Comparison of ENCODE assay signal across 18 cellular contexts in the genomic region with DNA sequence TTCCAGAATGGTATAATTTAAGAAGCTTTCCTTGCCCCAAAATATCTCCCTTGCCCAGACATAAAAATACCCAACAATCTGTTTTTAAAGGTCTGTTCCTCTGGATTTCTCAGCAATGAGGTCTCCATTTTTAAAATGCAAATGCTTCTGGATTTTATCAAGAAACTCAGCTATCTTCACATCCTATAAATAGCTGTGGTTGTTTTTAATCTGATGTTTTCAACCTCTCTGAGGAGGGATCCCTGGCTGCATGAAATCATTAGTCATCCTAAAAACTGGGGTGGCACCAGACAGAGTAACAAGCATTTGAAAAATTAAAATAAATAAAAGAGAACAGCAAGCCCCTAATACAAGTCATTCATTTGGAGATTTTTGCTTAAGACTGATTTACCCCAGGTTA.
DNase-seq lines count a peak whose midpoint lies in the region; TF ChIP-seq lines count a peak whose summit lies in the region.
"Had no signal": no experiment of that assay in that cellular context is flagged by ENCODE, and none has a peak within 500 bp of the region (broad histone marks: within the 10 kb centered on the region; RNA-seq: fewer than 3 reads in every experiment).

No MANE protein-coding gene starts in this region.

- peak overlapping the region; percentile 50 for H3K4me3 ChIP-seq in GM23248
- no peak overlapping the region for H3K4me3 ChIP-seq in vagina
- H3K4me3 ChIP-seq: BLaER1 treated with 17β-estradiol and CSF1 and Interleukin-3, amounts not matched to agents 10 nM and 100 nM; body of pancreas; pancreas; transverse colon had no signal

- H4K20me1 ChIP-seq in GM23248 (ENCODE audit: insufficient read depth) = no peaks in the 10 kb centered on the region
- H4K20me1 ChIP-seq: BLaER1 treated with 17β-estradiol and CSF1 and Interleukin-3, amounts not matched to agents 10 nM and 100 nM had no signal

- H3K27me3 ChIP-seq in GM23248 (replicated peaks; ENCODE audit: insufficient read depth) (no peaks in the 10 kb centered on the region), vagina (no peaks in the 10 kb centered on the region)
- H3K27me3 ChIP-seq: BLaER1 treated with 17β-estradiol and CSF1 and Interleukin-3, amounts not matched to agents 10 nM and 100 nM; body of pancreas; pancreas; transverse colon had no signal

- no peaks in the 10 kb centered on the region for H3K9me2 ChIP-seq in GM23248 (ENCODE audit: insufficient read depth)

- H3K36me3 ChIP-seq in GM23248 (ENCODE audit: low read depth) (no peaks in the 10 kb centered on the region), vagina (no peaks in the 10 kb centered on the region)
- H3K36me3 ChIP-seq: BLaER1 treated with 17β-estradiol and CSF1 and Interleukin-3, amounts not matched to agents 10 nM and 100 nM; pancreas; transverse colon had no signal

- TF ChIP-seq CTCF in vagina (IDR thresholded peaks at IDR 0.05) = no peak

- intact Hi-C loops in vagina (cut with DNase I) = no loop called here

- H3K4me1 ChIP-seq in GM23248 (ENCODE audit: insufficient read depth) (peaks cover 19% of the 10 kb centered on the region), vagina (peaks cover 27% of the 10 kb centered on the region)
- H3K4me1 ChIP-seq: transverse colon had no signal

- in situ Hi-C loops in GM23248 (cut with MboI) = no loop called here

- peak overlapping the region; percentile 62 for H2AFZ ChIP-seq in GM23248

- H3K4me2 ChIP-seq in GM23248 (ENCODE audit: unreplicated experiment) = peak overlapping the region; percentile 74
- H3K4me2 ChIP-seq: BLaER1 treated with 17β-estradiol and CSF1 and Interleukin-3, amounts not matched to agents 10 nM and 100 nM had no signal

- peak overlapping the region; percentile 41 for H3K27ac ChIP-seq in GM23248
- peak overlapping the region; percentile 63 for H3K27ac ChIP-seq in vagina
- H3K27ac ChIP-seq: BLaER1 treated with 17β-estradiol and CSF1 and Interleukin-3, amounts not matched to agents 10 nM and 100 nM; pancreas; transverse colon had no signal

- peaks cover 19% of the 10 kb centered on the region for H3F3A ChIP-seq in GM23248 (ENCODE audit: insufficient read depth)

- DNase-seq in GM23248 = peak; percentile 54
- DNase-seq in amniotic epithelial cell (ENCODE audit: low read depth) = peak; percentile 42
- peak; percentile 21 for DNase-seq in inferior parietal cortex (ENCODE audit: extremely low spot score)
- no peak for DNase-seq in vagina (ENCODE audit: extremely low spot score in 2 of 2)
- no peak for DNase-seq in activated CD8-positive, alpha-beta memory T cell treated with anti-CD3 and anti-CD28 coated beads, Interleukin-2, amount 50 U/mL, for 48 hours
- no peak for DNase-seq in stimulated activated CD4-positive, alpha-beta T cell treated with anti-CD3 and anti-CD28 coated beads, Interleukin-4, amount 100 ng/mL, for 1 hour
- DNase-seq in activated gamma-delta T cell (lab: John Stamatoyannopoulos, UW) = no peak
- DNase-seq: Calu3; hypothalamus; mammary epithelial cell; naive thymus-derived CD8-positive, alpha-beta T cell; NCI-H1436; NCI-H526 treated with DMSO at 0.1 percent for 48 hours; stimulated activated naive CD4-positive, alpha-beta T cell treated with Interleukin-2 at 50 U/mL for 16 hours; transverse colon had no signal

- peak overlapping the region; percentile 4 for H3K9ac ChIP-seq in GM23248
- H3K9ac ChIP-seq: BLaER1 treated with 17β-estradiol and CSF1 and Interleukin-3, amounts not matched to agents 10 nM and 100 nM had no signal

- no peaks in the 10 kb centered on the region for H3K79me2 ChIP-seq in GM23248 (ENCODE audit: insufficient read depth)

- H3K9me3 ChIP-seq in GM23248 (ENCODE audit: low read depth) = no peaks in the 10 kb centered on the region
- no peaks in the 10 kb centered on the region for H3K9me3 ChIP-seq in vagina
- H3K9me3 ChIP-seq: BLaER1 treated with 17β-estradiol and CSF1 and Interleukin-3, amounts not matched to agents 10 nM and 100 nM; body of pancreas; pancreas; transverse colon had no signal

- no peak for TF ChIP-seq POLR2A in vagina (IDR thresholded peaks at IDR 0.05)

Comparison
In these comparisons a context has a peak if more than half of its experiments do, and no peak if none do; other contexts are left out.
1. DNase-seq: peak in GM23248 (single experiment), amniotic epithelial cell (single experiment) and inferior parietal cortex (single experiment); none in vagina (0 of 2), activated CD8-positive, alpha-beta memory T cell treated with anti-CD3 and anti-CD28 coated beads, Interleukin-2, amount 50 U/mL, for 48 hours (single experiment), stimulated activated CD4-positive, alpha-beta T cell treated with anti-CD3 and anti-CD28 coated beads, Interleukin-4, amount 100 ng/mL, for 1 hour (single experiment) and activated gamma-delta T cell (single experiment).